ENCODE assay signal across 1 cellular context in genomic region chr6:136249811-136250685, GRCh38.
TF ChIP-seq lines count a peak whose summit lies in the region.

MTFR2 (minus strand) TSS chr6:136250311; CDS start chr6:136249099, 1,212 bp downstream.

TF ChIP-seq in HepG2, 621 proteins besides CTCF, POLR2A, EP300 and RAD21 (continued from another document and continues in another):
- TF ChIP-seq HHEX (CRISPR knock-in tag; IDR thresholded peaks at IDR 0.05) (no peak), ZNF501 (CRISPR knock-in tag; IDR thresholded peaks at IDR 0.05) (peak; percentile 96), TCF7 (IDR thresholded peaks at IDR 0.05; ENCODE audit: low read depth) (no peak), ZNF740 (CRISPR knock-in tag; IDR thresholded peaks at IDR 0.05) (no peak), GLMP (CRISPR knock-in tag; IDR thresholded peaks at IDR 0.05; ENCODE audit: borderline replicate concordance) (no peak), ASH2L (IDR thresholded peaks at IDR 0.05; ENCODE audit: insufficient read length, low read depth, low read length) (peak; percentile 81), RORA (CRISPR knock-in tag; IDR thresholded peaks at IDR 0.05) (no peak), CSRNP2 (CRISPR knock-in tag; conservative IDR thresholded peaks at IDR 0.05; ENCODE audit: low read depth) (no peak), GPN1 (CRISPR knock-in tag; IDR thresholded peaks at IDR 0.05; ENCODE audit: borderline replicate concordance) (no peak), RFX1 (IDR thresholded peaks at IDR 0.05) (no peak), SIX1 (CRISPR knock-in tag; IDR thresholded peaks at IDR 0.05; ENCODE audit: borderline replicate concordance) (no peak; the same call in 1 of the 2 replicates), ZNF572 (CRISPR knock-in tag; IDR thresholded peaks at IDR 0.05) (peak; percentile 80; the same call in 1 of the 2 replicates), ZNF563 (CRISPR knock-in tag; IDR thresholded peaks at IDR 0.05) (0 out of 2 replicates have a peak, but pooled peaks have one; percentile 48), TAF15 (IDR thresholded peaks at IDR 0.05; ENCODE audit: low read depth, low read length, poor library complexity, severe bottlenecking) (no peak), ZMYM4 (CRISPR knock-in tag; IDR thresholded peaks at IDR 0.05) (peak; percentile 100), HNF4G (IDR thresholded peaks at IDR 0.05; ENCODE audit: borderline replicate concordance, low read depth, low read length) (peak; percentile 74), HNF4G (CRISPR knock-in tag; IDR thresholded peaks at IDR 0.05; ENCODE audit: borderline replicate concordance, low read depth) (peak; percentile 36; the same call in 1 of the 2 replicates), HES4 (CRISPR knock-in tag; IDR thresholded peaks at IDR 0.05; ENCODE audit: borderline replicate concordance) (no peak), ZNF263 (CRISPR knock-in tag; IDR thresholded peaks at IDR 0.05) (0 out of 2 replicates have a peak, but pooled peaks have one; percentile 30), ZNF747 (CRISPR knock-in tag; IDR thresholded peaks at IDR 0.05; ENCODE audit: borderline replicate concordance) (peak; percentile 53; the same call in 1 of the 2 replicates), ZNF326 (CRISPR knock-in tag; IDR thresholded peaks at IDR 0.05; ENCODE audit: borderline replicate concordance) (no peak), BRD4 (CRISPR knock-in tag; IDR thresholded peaks at IDR 0.05) (no peak), ETV6 (CRISPR knock-in tag; conservative IDR thresholded peaks at IDR 0.05) (peak; percentile 92; the same call in 1 of the 2 replicates), HOXA7 (CRISPR knock-in tag; IDR thresholded peaks at IDR 0.05) (no peak), PRPF4 (IDR thresholded peaks at IDR 0.05; ENCODE audit: low read depth, low read length, poor library complexity, severe bottlenecking) (no peak), JARID2 (CRISPR knock-in tag; IDR thresholded peaks at IDR 0.05; ENCODE audit: insufficient replicate concordance) (peak; percentile 83), ZNF34 (CRISPR knock-in tag; IDR thresholded peaks at IDR 0.05; ENCODE audit: borderline replicate concordance) (0 out of 2 replicates have a peak, but pooled peaks have one; percentile 21), CEBPZ (IDR thresholded peaks at IDR 0.05; ENCODE audit: low read length) (no peak), MEF2D (CRISPR knock-in tag; IDR thresholded peaks at IDR 0.05) (no peak), MIER3 (CRISPR knock-in tag; IDR thresholded peaks at IDR 0.05; ENCODE audit: borderline replicate concordance) (0 out of 2 replicates have a peak, but pooled peaks have one; percentile 42), NR2F1 (CRISPR knock-in tag; IDR thresholded peaks at IDR 0.05) (no peak; a peak in 1 of 4 replicates), JUND (CRISPR knock-in tag; IDR thresholded peaks at IDR 0.05) (0 out of 2 replicates have a peak, but pooled peaks have one; percentile 36), SMC3 (IDR thresholded peaks at IDR 0.05; ENCODE audit: low read length) (0 out of 2 replicates have a peak, but pooled peaks have one; percentile 36), E2F2 (CRISPR knock-in tag; IDR thresholded peaks at IDR 0.05; ENCODE audit: borderline replicate concordance) (peak; percentile 81; the same call in 1 of the 2 replicates), ATF1 (CRISPR knock-in tag; IDR thresholded peaks at IDR 0.05) (peak; percentile 93), FIP1L1 (IDR thresholded peaks at IDR 0.05; ENCODE audit: borderline replicate concordance, insufficient read depth, low read depth, low read length) (no peak), GATAD1 (CRISPR knock-in tag; IDR thresholded peaks at IDR 0.05) (peak; percentile 89), ZNF143 (CRISPR knock-in tag; IDR thresholded peaks at IDR 0.05) (no peak; the same call in 1 of the 2 replicates), MEIS1 (CRISPR knock-in tag; IDR thresholded peaks at IDR 0.05; ENCODE audit: borderline replicate concordance) (peak; percentile 75; the same call in 1 of the 2 replicates), HOMEZ (CRISPR knock-in tag; IDR thresholded peaks at IDR 0.05; ENCODE audit: low read depth) (peak; percentile 100), ZNF615 (CRISPR knock-in tag; IDR thresholded peaks at IDR 0.05; ENCODE audit: borderline replicate concordance) (no peak), ZC3H4 (CRISPR knock-in tag; IDR thresholded peaks at IDR 0.05; ENCODE audit: borderline replicate concordance) (no peak), XRCC5 (optimal IDR thresholded peaks at IDR 0.05; ENCODE audit: low read length) (peak; percentile 94), MED8 (CRISPR knock-in tag; IDR thresholded peaks at IDR 0.05; ENCODE audit: insufficient replicate concordance) (no peak), KLF9 (CRISPR knock-in tag; IDR thresholded peaks at IDR 0.05; ENCODE audit: low read depth) (peak; percentile 70; the same call in 1 of the 2 replicates), CSRNP1 (CRISPR knock-in tag; IDR thresholded peaks at IDR 0.05) (peak; percentile 86), ZNF784 (CRISPR knock-in tag; IDR thresholded peaks at IDR 0.05; ENCODE audit: borderline replicate concordance) (0 out of 2 replicates have a peak, but pooled peaks have one; percentile 47), HNF1A (IDR thresholded peaks at IDR 0.05; ENCODE audit: low read depth) (no peak), HNF1A (CRISPR knock-in tag; IDR thresholded peaks at IDR 0.05; ENCODE audit: borderline replicate concordance) (no peak; the same call in 1 of the 2 replicates), MED1 (CRISPR knock-in tag; IDR thresholded peaks at IDR 0.05) (peak; percentile 56), ZNF296 (CRISPR knock-in tag; conservative IDR thresholded peaks at IDR 0.05) (no peak), HNRNPL (IDR thresholded peaks at IDR 0.05; ENCODE audit: low read depth, low read length) (peak; percentile 83), ZSCAN31 (CRISPR knock-in tag; IDR thresholded peaks at IDR 0.05; ENCODE audit: low read depth) (peak; percentile 91), ZNF547 (CRISPR knock-in tag; IDR thresholded peaks at IDR 0.05) (no peak), PPARG (CRISPR knock-in tag; conservative IDR thresholded peaks at IDR 0.05) (no peak)
